ENCODE assay signal across 29 cellular contexts in genomic region chr6:117391874-117392583, GRCh38. TPM values are rescaled to one million over a fixed set of nuclear protein-coding genes. Genes with fewer than 3 reads are reported as not detected.
"Had no signal": no experiment of that assay in that cellular context is flagged by ENCODE, and none has a peak within 500 bp of the region (broad histone marks: within the 10 kb centered on the region; RNA-seq: fewer than 3 reads in every experiment).

No MANE protein-coding gene starts in this region.

- H3K79me2 ChIP-seq: parathyroid adenoma had no signal

- FAIRE-seq: urothelium cell line had no signal

- H3K4me3 ChIP-seq: heart left ventricle, left lung, lung, neural progenitor cell, psoas muscle, skin epidermis, spleen, suprapubic skin, thoracic aorta, tibial artery, upper lobe of right lung had no signal

- ATAC-seq: heart left ventricle; left cardiac atrium; left lung; natural killer cell; psoas muscle; sciatic nerve; stimulated activated effector memory CD8-positive, alpha-beta T cell treated with anti-CD3 and anti-CD28 coated beads, Interleukin-12 subunit alpha, Interleukin-12 subunit beta, amount 100 ng/mL, for 72 hours; upper lobe of right lung had no signal

- H3K27me3 ChIP-seq: heart left ventricle, left lung, neural progenitor cell, neutrophil, suprapubic skin, tibial artery, upper lobe of right lung had no signal

- H3K4me2 ChIP-seq: neural progenitor cell had no signal

- H2AFZ ChIP-seq: neural progenitor cell, parathyroid adenoma had no signal

- H3K9ac ChIP-seq: neural progenitor cell, parathyroid adenoma had no signal

- H3K36me3 ChIP-seq: heart left ventricle, left lung, neural progenitor cell, neutrophil, spleen, suprapubic skin, thoracic aorta, tibial artery, upper lobe of right lung had no signal

- H3K4me1 ChIP-seq: left lung, neural progenitor cell, parathyroid adenoma, spleen, suprapubic skin had no signal

- H3K9me3 ChIP-seq: heart left ventricle, left lung, neutrophil, psoas muscle, spleen, suprapubic skin, thoracic aorta, tibial artery, upper lobe of right lung had no signal

- DNase-seq: heart left ventricle; islet precursor cell; left cardiac atrium; left lung; mesendoderm; naive B cell; natural killer cell; nephron progenitor cell; occipital lobe; psoas muscle; spleen; stimulated activated CD4-positive, alpha-beta T cell treated with anti-CD3 and anti-CD28 coated beads, Interleukin-4, amount 100 ng/mL, for 24 hours; stimulated activated naive CD4-positive, alpha-beta T cell; tibial artery; trophoblast cell; upper lobe of right lung had no signal

- H3K27ac ChIP-seq: heart left ventricle, left lung, neural progenitor cell, neutrophil, parathyroid adenoma, psoas muscle, skin epidermis, spleen, suprapubic skin, thoracic aorta, tibial artery, upper lobe of right lung had no signal

RNA-seq across cellular contexts. Expression of gene ROS1, which starts 33.7 kb away (rescaled TPM):
- total RNA-seq: left cardiac atrium, mesothelial cell of epicardium, mononuclear cell, natural killer cell, osteocyte, thoracic aorta had no signal
- polyA plus RNA-seq: spleen had no signal
